12 cellular contexts compared by ENCODE assay signal in genomic region chr12:24920141-24920540, GRCh38.
"Had no signal": no experiment of that assay in that cellular context is flagged by ENCODE, and none has a peak within 500 bp of the region (broad histone marks: within the 10 kb centered on the region; RNA-seq: fewer than 3 reads in every experiment).

No MANE protein-coding gene starts in this region.

- H3K4me3 ChIP-seq: gastrocnemius medialis, lung, tibial nerve, vagina had no signal

- H3K36me3 Mint-ChIP-seq: natural killer cell had no signal

- H3K4me1 Mint-ChIP-seq: natural killer cell had no signal

- H3K27me3 Mint-ChIP-seq: activated B cell treated with CpG ODN at 0.5 μM for 24 hours; stimulated activated naive B cell treated with anti-CD40 and anti-IgM and Interleukin-4, amounts not matched to agents 10 μg/mL and 1 μg/mL and 100 μg/mL, for 72 hours had no signal

- H3K36me3 ChIP-seq: gastrocnemius medialis, neutrophil, tibial nerve, vagina had no signal

- ATAC-seq: gastrocnemius medialis, natural killer cell had no signal

- H3K27me3 ChIP-seq: gastrocnemius medialis, neutrophil, tibial nerve, vagina had no signal

- H3K9me3 Mint-ChIP-seq: activated B cell treated with CpG ODN at 0.5 μM for 24 hours; natural killer cell; stimulated activated naive B cell treated with anti-CD40 and anti-IgM and Interleukin-4, amounts not matched to agents 10 μg/mL and 1 μg/mL and 100 μg/mL, for 72 hours had no signal

- H3K27ac Mint-ChIP-seq: natural killer cell; stimulated activated naive B cell treated with anti-CD40 and anti-IgM and Interleukin-4, amounts not matched to agents 10 μg/mL and 1 μg/mL and 100 μg/mL, for 72 hours had no signal

- H3K4me3 Mint-ChIP-seq: activated B cell treated with CpG ODN at 0.5 μM for 24 hours; natural killer cell; stimulated activated naive B cell treated with anti-CD40 and anti-IgM and Interleukin-4, amounts not matched to agents 10 μg/mL and 1 μg/mL and 100 μg/mL, for 72 hours had no signal

- H3K27ac ChIP-seq: gastrocnemius medialis, neutrophil, tibial nerve, vagina had no signal

- DNase-seq: activated B cell treated with CpG ODN at 0.5 μM for 24 hours, aorta, cortex of kidney, gastrocnemius medialis, head of caudate nucleus, natural killer cell, substantia nigra had no signal

- H3K9me3 ChIP-seq: gastrocnemius medialis, neutrophil, tibial nerve, vagina had no signal

- H3K4me1 ChIP-seq: gastrocnemius medialis, tibial nerve, vagina had no signal
